Comparison of ENCODE assay signal across 26 cellular contexts in the genomic region with DNA sequence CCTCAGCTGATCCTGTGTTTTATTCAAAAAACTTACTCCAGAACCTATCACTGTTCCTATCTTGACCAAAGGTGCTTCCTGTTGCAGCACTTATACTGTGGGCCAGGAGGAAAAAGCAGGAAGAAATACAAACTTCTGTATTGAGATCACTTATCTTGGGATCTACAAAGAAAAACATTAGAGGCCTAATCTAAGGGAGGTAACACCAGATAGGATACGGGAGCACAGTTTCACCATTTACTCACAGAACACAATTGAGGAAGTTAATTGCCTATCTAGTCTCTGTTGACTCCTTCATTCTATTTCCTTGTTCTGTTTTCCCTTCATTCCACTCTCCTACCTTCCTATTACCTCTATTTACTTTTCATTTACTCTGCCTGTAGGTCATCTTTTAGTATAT.
"Had no signal": no experiment of that assay in that cellular context is flagged by ENCODE, and none has a peak within 500 bp of the region (broad histone marks: within the 10 kb centered on the region; RNA-seq: fewer than 3 reads in every experiment).

No MANE protein-coding gene starts in this region.

- H3K4me3 Mint-ChIP-seq: activated B cell treated with CpG ODN at 0.5 μM for 24 hours; activated CD4-positive, alpha-beta T cell treated with anti-CD3 and anti-CD28 coated beads for 36 hours; activated naive CD4-positive, alpha-beta T cell treated with anti-CD3 and anti-CD28 coated beads for 36 hours; activated T-cell treated with anti-CD3 and anti-CD28 coated beads, Interleukin-2, amount 50 U/mL, for 72 hours; effector memory CD8-positive, alpha-beta T cell; nephron; stimulated activated naive CD8-positive, alpha-beta T cell treated with anti-CD3 and anti-CD28 coated beads, Interleukin-15, Interleukin-2, amounts not matched to agents 100 ng/mL and 50 ng/mL, for 24 hours had no signal

- H3K4me1 Mint-ChIP-seq: activated B cell treated with CpG ODN at 0.5 μM for 24 hours; activated CD4-positive, alpha-beta T cell treated with anti-CD3 and anti-CD28 coated beads for 36 hours; nephron had no signal

- H3K36me3 ChIP-seq: colonic mucosa, esophagus squamous epithelium, gastrocnemius medialis, neutrophil, ovary, right atrium auricular region, spleen, thyroid gland had no signal

- H3K4me1 ChIP-seq: colonic mucosa, esophagus squamous epithelium, gastrocnemius medialis, psoas muscle, right atrium auricular region, spleen, thyroid gland had no signal

- H3K27ac Mint-ChIP-seq: activated B cell treated with CpG ODN at 0.5 μM for 24 hours; activated CD4-positive, alpha-beta T cell treated with anti-CD3 and anti-CD28 coated beads for 36 hours; activated naive CD4-positive, alpha-beta T cell treated with anti-CD3 and anti-CD28 coated beads for 36 hours; activated T-cell treated with anti-CD3 and anti-CD28 coated beads, Interleukin-2, amount 50 U/mL, for 72 hours; effector memory CD8-positive, alpha-beta T cell; nephron; stimulated activated naive CD8-positive, alpha-beta T cell treated with anti-CD3 and anti-CD28 coated beads, Interleukin-15, Interleukin-2, amounts not matched to agents 100 ng/mL and 50 ng/mL, for 24 hours had no signal

- ATAC-seq: activated CD4-positive, alpha-beta T cell treated with anti-CD3 and anti-CD28 coated beads for 36 hours; activated T-cell treated with anti-CD3 and anti-CD28 coated beads, Interleukin-2, amount 50 U/mL, for 72 hours; effector memory CD8-positive, alpha-beta T cell; gastrocnemius medialis; left ventricle myocardium superior; psoas muscle had no signal

- H3K27me3 ChIP-seq: colonic mucosa, dorsolateral prefrontal cortex, esophagus squamous epithelium, gastrocnemius medialis, neutrophil, ovary, right atrium auricular region, spleen, thyroid gland had no signal

- H3K9me3 ChIP-seq: colonic mucosa, gastrocnemius medialis, ovary, thyroid gland had no signal

- H3K4me3 ChIP-seq: colonic mucosa, dorsolateral prefrontal cortex, esophagus squamous epithelium, gastrocnemius medialis, ovary, psoas muscle, right atrium auricular region, spleen, thyroid gland had no signal

- DNase-seq: activated B cell treated with CpG ODN at 0.5 μM for 24 hours; activated CD4-positive, alpha-beta T cell treated with anti-CD3 and anti-CD28 coated beads for 36 hours; activated CD4-positive, alpha-beta T cell treated with anti-CD3 and anti-CD28 coated beads, Interleukin-2, amount 50 U/mL, for 48 hours; activated effector memory CD4-positive, alpha-beta T cell treated with Interleukin-2 at 50 U/mL for 16 hours; activated naive CD4-positive, alpha-beta T cell treated with anti-CD3 and anti-CD28 coated beads for 36 hours; activated T-cell treated with anti-CD3 and anti-CD28 coated beads, Interleukin-2, amount 50 U/mL, for 72 hours; amygdala; colonic mucosa; dorsolateral prefrontal cortex; effector memory CD8-positive, alpha-beta T cell; esophagus squamous epithelium; gastrocnemius medialis; hippocampal formation; left ventricle myocardium superior; mammary epithelial cell; midbrain; ovary; psoas muscle; spleen; stimulated activated CD4-positive, alpha-beta T cell treated with anti-CD3 and anti-CD28 coated beads, Interleukin-4, amount 100 ng/mL, for 24 hours; substantia nigra; thyroid gland had no signal

- H3K27ac ChIP-seq: colonic mucosa, dorsolateral prefrontal cortex, esophagus squamous epithelium, gastrocnemius medialis, neutrophil, ovary, psoas muscle, right atrium auricular region, spleen, thyroid gland had no signal
